Comparison of ENCODE assay signal across 15 cellular contexts in the genomic region with DNA sequence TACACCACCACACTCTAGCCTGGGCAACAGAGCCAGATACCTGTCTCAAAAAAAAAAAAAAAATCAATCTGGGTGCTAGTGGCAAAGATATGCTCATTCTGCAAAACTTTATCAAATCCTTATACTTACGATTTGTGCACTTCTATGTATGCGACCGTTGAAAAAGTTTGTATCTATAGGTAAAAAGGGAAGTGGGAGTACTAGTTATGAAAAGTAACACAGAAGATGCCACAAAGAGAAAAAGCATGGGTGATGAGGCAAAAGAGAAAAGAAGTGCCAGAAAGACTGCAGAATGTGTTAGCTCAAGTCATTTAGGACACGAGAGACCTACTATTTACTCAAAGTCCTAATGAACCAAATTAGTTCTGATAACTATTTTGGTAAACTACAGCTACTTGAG. TPM values are rescaled to one million over a fixed set of nuclear protein-coding genes. Genes with fewer than 3 reads are reported as not detected.
DNase-seq lines count a peak whose midpoint lies in the region; ATAC-seq, FAIRE-seq and TF ChIP-seq lines count a peak whose summit lies in the region.
"Had no signal": no experiment of that assay in that cellular context is flagged by ENCODE, and none has a peak within 500 bp of the region (broad histone marks: within the 10 kb centered on the region; RNA-seq: fewer than 3 reads in every experiment).

No MANE protein-coding gene starts in this region.

- peak; percentile 70 for ATAC-seq in GM19351 (IDR thresholded peaks at IDR 0.05; ENCODE audit: unreplicated experiment)
- ATAC-seq in HG02981 (IDR thresholded peaks at IDR 0.05; ENCODE audit: unreplicated experiment) = peak; percentile 37
- no peak for ATAC-seq in GM19035 (IDR thresholded peaks at IDR 0.05; ENCODE audit: unreplicated experiment)

- peak overlapping the region; percentile 31 for H3K27ac ChIP-seq in OCI-LY7 (ENCODE audit: low read depth, low read length, poor library complexity, severe bottlenecking)

- no peaks in the 10 kb centered on the region for H3K9me2 ChIP-seq in OCI-LY7 (ENCODE audit: insufficient read depth, low read length)
- H3K9me2 ChIP-seq: SK-N-SH had no signal

- no peak overlapping the region for H2AFZ ChIP-seq in OCI-LY7 (ENCODE audit: low read length)

- H3K4me2 ChIP-seq in OCI-LY7 (ENCODE audit: low read length) = peak overlapping the region; percentile 65
- H3K4me2 ChIP-seq: SK-N-SH had no signal

- no peak for TF ChIP-seq CTCF in OCI-LY7 (conservative IDR thresholded peaks at IDR 0.05; ENCODE audit: low read length)

- peaks cover 67% of the 10 kb centered on the region for H4K20me1 ChIP-seq in OCI-LY7 (ENCODE audit: insufficient read depth, low read length)

- no peak for FAIRE-seq in HTR-8/SVneo (lab: Jason Lieb, UNC)
- FAIRE-seq: G401.6 had no signal

- H3K4me1 ChIP-seq in OCI-LY7 (ENCODE audit: insufficient read depth, low read length, poor library complexity, severe bottlenecking) = peaks cover 67% of the 10 kb centered on the region

- peaks cover 98% of the 10 kb centered on the region for H3K79me2 ChIP-seq in OCI-LY7 (ENCODE audit: insufficient read depth, low read depth, low read length)

- DNase-seq in OCI-LY7 (ENCODE audit: low spot score) (peak; percentile 58), NCI-H526 (lab: John Stamatoyannopoulos, UW) (no peak), HTR-8/SVneo (ENCODE audit: insufficient read length, low spot score) (no peak)
- DNase-seq in NK-92 treated with Interleukin-12 subunit alpha and Interleukin-12 subunit beta, amount 100 ng/mL, for 24 hours (lab: John Stamatoyannopoulos, UW) = no peak
- DNase-seq: activated T-cell treated with anti-CD3 and anti-CD28 coated beads, Interleukin-2, amount 50 U/mL, for 1 hour; mucosa of descending colon; NCI-H146; NCI-H526 treated with DMSO at 0.1 percent for 48 hours; SK-N-SH; stimulated activated CD4-positive, alpha-beta T cell treated with anti-CD3 and anti-CD28 coated beads, Interleukin-2, amount 100 ng/mL, for 48 hours had no signal

- POLR2A ChIA-PET in OCI-LY7 (lab: Charles Lee) = interaction anchor here (0.7 to 2.1 kb wide), 5 partner anchors 11 to 336 kb away, joined by 3 to 8 read pairs (median 5); no protein-coding TSS in a partner anchor

- BruUV-seq in OCI-LY7 (replicated peaks; lab: Mats Ljungman, UMichigan) = no TSS peak

- H3K4me3 ChIP-seq in GM08714 (ENCODE audit: low read length) = peak overlapping the region; percentile 9; the same call in 1 of the 2 replicates
- peak overlapping the region; percentile 43 for H3K4me3 ChIP-seq in OCI-LY7 (ENCODE audit: low read depth, low read length, poor library complexity, severe bottlenecking)
- H3K4me3 ChIP-seq: mucosa of descending colon had no signal

- intact Hi-C loops in OCI-LY7 (cut with micrococcal nuclease; ENCODE audit: unreplicated experiment) = loop anchor here (2.0 to 10.0 kb wide), 5 partner anchors 128 to 456 kb away; no protein-coding TSS in a partner anchor

- peaks cover 49% of the 10 kb centered on the region for H3K36me3 ChIP-seq in OCI-LY7 (ENCODE audit: insufficient read depth, low read length)

- CTCF ChIA-PET in OCI-LY7 (lab: Charles Lee; ENCODE audit: unreplicated experiment) = interaction anchor here (0.6 kb wide), 2 partner anchors 37 to 171 kb away, joined by 3 read pairs; no protein-coding TSS in a partner anchor

- no peaks in the 10 kb centered on the region for H3K9me3 ChIP-seq in OCI-LY7 (ENCODE audit: low read length)
- H3K9me3 ChIP-seq: mucosa of descending colon, SK-N-SH had no signal

RNA-seq across cellular contexts. Expression of a gene that starts 5.9 kb away (rescaled TPM):
- total RNA-seq in OCI-LY7 (2014; rRNA removed; shearing (Covaris generic)) = 3.5 and 4.2 TPM in 2 replicates
- total RNA-seq in OCI-LY7 (2022) = 9.4 and 9.6 TPM in 2 replicates
